ENCODE assay signal across 1 cellular context in genomic region chr7:47571355-47572100, GRCh38.
TF ChIP-seq lines count a peak whose summit lies in the region.

No MANE protein-coding gene starts in this region.

TF ChIP-seq in SK-N-SH treated with all-trans-retinoic acid at 6 μM for 48 hours, 23 proteins besides CTCF, POLR2A, EP300 and RAD21 (continued from another document):
- TF ChIP-seq CSRNP3 (CRISPR knock-in tag; IDR thresholded peaks at IDR 0.05), result no peak; the same call in 1 of the 2 replicates
- TF ChIP-seq OSR1 (CRISPR knock-in tag; IDR thresholded peaks at IDR 0.05), result peak; percentile 70; the same call in 1 of the 2 replicates
- TF ChIP-seq TOX (CRISPR knock-in tag; IDR thresholded peaks at IDR 0.05; ENCODE audit: borderline replicate concordance), result no peak
- no peak for TF ChIP-seq ARNTL (CRISPR knock-in tag; IDR thresholded peaks at IDR 0.05; ENCODE audit: borderline replicate concordance, low read depth)
- no peak for TF ChIP-seq ZNF8 (CRISPR knock-in tag; IDR thresholded peaks at IDR 0.05)
